In the genomic region with DNA sequence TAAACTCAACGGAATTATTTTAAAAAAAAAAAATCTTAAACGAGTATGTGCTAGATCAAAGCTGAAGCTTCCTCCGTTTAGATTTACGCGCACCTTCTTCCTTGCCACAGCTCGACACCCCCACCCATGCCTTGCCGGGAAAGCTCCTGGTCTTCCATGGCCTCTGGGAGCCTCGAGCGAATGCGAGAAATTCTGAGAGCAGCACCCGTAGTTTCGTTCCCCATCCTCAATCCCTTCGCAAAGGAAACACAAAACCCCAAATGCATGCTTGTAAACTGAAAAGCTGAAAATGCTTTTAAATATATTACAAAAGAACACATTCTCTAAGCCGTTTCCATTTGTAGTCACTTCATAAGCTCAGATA, we compare ENCODE assay signal across 1 cellular context.
TF ChIP-seq lines count a peak whose summit lies in the region.

No MANE protein-coding gene starts in this region.

TF ChIP-seq in HepG2, 621 proteins besides CTCF, POLR2A, EP300 and RAD21:
- TF ChIP-seq EEA1 (CRISPR knock-in tag; IDR thresholded peaks at IDR 0.05; ENCODE audit: borderline replicate concordance) (no peak), ZNF772 (CRISPR knock-in tag; IDR thresholded peaks at IDR 0.05) (no peak), BHLHE40 (IDR thresholded peaks at IDR 0.05; ENCODE audit: low read length) (no peak), JUNB (CRISPR knock-in tag; IDR thresholded peaks at IDR 0.05; ENCODE audit: borderline replicate concordance) (no peak), KLF9 (CRISPR knock-in tag; IDR thresholded peaks at IDR 0.05; ENCODE audit: low read depth) (no peak), ZNF788 (CRISPR knock-in tag; IDR thresholded peaks at IDR 0.05; ENCODE audit: borderline replicate concordance) (no peak), NCOA2 (CRISPR knock-in tag; IDR thresholded peaks at IDR 0.05) (no peak), SMYD3 (CRISPR knock-in tag; IDR thresholded peaks at IDR 0.05) (no peak), KLF13 (CRISPR knock-in tag; IDR thresholded peaks at IDR 0.05) (no peak), NR2F2 (IDR thresholded peaks at IDR 0.05; ENCODE audit: borderline replicate concordance, low read depth) (no peak), NFE2 (CRISPR knock-in tag; IDR thresholded peaks at IDR 0.05) (no peak)
- TF ChIP-seq, protein P1, sequence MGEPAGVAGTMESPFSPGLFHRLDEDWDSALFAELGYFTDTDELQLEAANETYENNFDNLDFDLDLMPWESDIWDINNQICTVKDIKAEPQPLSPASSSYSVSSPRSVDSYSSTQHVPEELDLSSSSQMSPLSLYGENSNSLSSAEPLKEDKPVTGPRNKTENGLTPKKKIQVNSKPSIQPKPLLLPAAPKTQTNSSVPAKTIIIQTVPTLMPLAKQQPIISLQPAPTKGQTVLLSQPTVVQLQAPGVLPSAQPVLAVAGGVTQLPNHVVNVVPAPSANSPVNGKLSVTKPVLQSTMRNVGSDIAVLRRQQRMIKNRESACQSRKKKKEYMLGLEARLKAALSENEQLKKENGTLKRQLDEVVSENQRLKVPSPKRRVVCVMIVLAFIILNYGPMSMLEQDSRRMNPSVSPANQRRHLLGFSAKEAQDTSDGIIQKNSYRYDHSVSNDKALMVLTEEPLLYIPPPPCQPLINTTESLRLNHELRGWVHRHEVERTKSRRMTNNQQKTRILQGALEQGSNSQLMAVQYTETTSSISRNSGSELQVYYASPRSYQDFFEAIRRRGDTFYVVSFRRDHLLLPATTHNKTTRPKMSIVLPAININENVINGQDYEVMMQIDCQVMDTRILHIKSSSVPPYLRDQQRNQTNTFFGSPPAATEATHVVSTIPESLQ (CRISPR knock-in tag; conservative IDR thresholded peaks at IDR 0.05): no peak
- TF ChIP-seq, protein P2, sequence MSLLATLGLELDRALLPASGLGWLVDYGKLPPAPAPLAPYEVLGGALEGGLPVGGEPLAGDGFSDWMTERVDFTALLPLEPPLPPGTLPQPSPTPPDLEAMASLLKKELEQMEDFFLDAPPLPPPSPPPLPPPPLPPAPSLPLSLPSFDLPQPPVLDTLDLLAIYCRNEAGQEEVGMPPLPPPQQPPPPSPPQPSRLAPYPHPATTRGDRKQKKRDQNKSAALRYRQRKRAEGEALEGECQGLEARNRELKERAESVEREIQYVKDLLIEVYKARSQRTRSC (CRISPR knock-in tag; IDR thresholded peaks at IDR 0.05; ENCODE audit: low read depth): no peak
- TF ChIP-seq, protein P3, sequence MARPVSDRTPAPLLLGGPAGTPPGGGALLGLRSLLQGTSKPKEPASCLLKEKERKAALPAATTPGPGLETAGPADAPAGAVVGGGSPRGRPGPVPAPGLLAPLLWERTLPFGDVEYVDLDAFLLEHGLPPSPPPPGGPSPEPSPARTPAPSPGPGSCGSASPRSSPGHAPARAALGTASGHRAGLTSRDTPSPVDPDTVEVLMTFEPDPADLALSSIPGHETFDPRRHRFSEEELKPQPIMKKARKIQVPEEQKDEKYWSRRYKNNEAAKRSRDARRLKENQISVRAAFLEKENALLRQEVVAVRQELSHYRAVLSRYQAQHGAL (CRISPR knock-in tag; IDR thresholded peaks at IDR 0.05; ENCODE audit: not compliant biosample characterization): no peak
- TF ChIP-seq, protein P4, sequence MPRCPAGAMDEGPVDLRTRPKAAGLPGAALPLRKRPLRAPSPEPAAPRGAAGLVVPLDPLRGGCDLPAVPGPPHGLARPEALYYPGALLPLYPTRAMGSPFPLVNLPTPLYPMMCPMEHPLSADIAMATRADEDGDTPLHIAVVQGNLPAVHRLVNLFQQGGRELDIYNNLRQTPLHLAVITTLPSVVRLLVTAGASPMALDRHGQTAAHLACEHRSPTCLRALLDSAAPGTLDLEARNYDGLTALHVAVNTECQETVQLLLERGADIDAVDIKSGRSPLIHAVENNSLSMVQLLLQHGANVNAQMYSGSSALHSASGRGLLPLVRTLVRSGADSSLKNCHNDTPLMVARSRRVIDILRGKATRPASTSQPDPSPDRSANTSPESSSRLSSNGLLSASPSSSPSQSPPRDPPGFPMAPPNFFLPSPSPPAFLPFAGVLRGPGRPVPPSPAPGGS (CRISPR knock-in tag; IDR thresholded peaks at IDR 0.05): no peak
